1 cellular context compared by ENCODE assay signal in genomic region chr22:20922141-20922751, GRCh38.
TF ChIP-seq lines count a peak whose summit lies in the region.

No MANE protein-coding gene starts in this region.

TF ChIP-seq in HCT116, 20 proteins besides CTCF, POLR2A, EP300 and RAD21:
- no peak for TF ChIP-seq EZH2phosphoT487 (IDR thresholded peaks at IDR 0.05; ENCODE audit: borderline replicate concordance)
- no peak for TF ChIP-seq EZH2 (IDR thresholded peaks at IDR 0.05)
- no peak for TF ChIP-seq POLR2AphosphoS5 (IDR thresholded peaks at IDR 0.05; ENCODE audit: low read depth, low read length)
- TF ChIP-seq ZBTB33 (IDR thresholded peaks at IDR 0.05; ENCODE audit: extremely low read depth, insufficient replicate concordance, low read length): no peak
- no peak for TF ChIP-seq CEBPB (IDR thresholded peaks at IDR 0.05; ENCODE audit: low read depth)
- TF ChIP-seq, protein P1, sequence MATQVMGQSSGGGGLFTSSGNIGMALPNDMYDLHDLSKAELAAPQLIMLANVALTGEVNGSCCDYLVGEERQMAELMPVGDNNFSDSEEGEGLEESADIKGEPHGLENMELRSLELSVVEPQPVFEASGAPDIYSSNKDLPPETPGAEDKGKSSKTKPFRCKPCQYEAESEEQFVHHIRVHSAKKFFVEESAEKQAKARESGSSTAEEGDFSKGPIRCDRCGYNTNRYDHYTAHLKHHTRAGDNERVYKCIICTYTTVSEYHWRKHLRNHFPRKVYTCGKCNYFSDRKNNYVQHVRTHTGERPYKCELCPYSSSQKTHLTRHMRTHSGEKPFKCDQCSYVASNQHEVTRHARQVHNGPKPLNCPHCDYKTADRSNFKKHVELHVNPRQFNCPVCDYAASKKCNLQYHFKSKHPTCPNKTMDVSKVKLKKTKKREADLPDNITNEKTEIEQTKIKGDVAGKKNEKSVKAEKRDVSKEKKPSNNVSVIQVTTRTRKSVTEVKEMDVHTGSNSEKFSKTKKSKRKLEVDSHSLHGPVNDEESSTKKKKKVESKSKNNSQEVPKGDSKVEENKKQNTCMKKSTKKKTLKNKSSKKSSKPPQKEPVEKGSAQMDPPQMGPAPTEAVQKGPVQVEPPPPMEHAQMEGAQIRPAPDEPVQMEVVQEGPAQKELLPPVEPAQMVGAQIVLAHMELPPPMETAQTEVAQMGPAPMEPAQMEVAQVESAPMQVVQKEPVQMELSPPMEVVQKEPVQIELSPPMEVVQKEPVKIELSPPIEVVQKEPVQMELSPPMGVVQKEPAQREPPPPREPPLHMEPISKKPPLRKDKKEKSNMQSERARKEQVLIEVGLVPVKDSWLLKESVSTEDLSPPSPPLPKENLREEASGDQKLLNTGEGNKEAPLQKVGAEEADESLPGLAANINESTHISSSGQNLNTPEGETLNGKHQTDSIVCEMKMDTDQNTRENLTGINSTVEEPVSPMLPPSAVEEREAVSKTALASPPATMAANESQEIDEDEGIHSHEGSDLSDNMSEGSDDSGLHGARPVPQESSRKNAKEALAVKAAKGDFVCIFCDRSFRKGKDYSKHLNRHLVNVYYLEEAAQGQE (IDR thresholded peaks at IDR 0.05; ENCODE audit: low read depth): no peak
- TF ChIP-seq CBX3 (IDR thresholded peaks at IDR 0.05; ENCODE audit: low read depth): no peak
